16 cellular contexts compared by ENCODE assay signal in genomic region chr1:4171480-4172450, GRCh38.
A peak's percentile ranks its signal among the peaks of the same experiment; 100 is the strongest.
DNase-seq lines count a peak whose midpoint lies in the region; ATAC-seq and TF ChIP-seq lines count a peak whose summit lies in the region.
"Had no signal": no experiment of that assay in that cellular context is flagged by ENCODE, and none has a peak within 500 bp of the region (broad histone marks: within the 10 kb centered on the region; RNA-seq: fewer than 3 reads in every experiment).

No MANE protein-coding gene starts in this region.

- H3K27ac ChIP-seq in Karpas-422 (ENCODE audit: low read length) (no peak overlapping the region), sigmoid colon (no peak overlapping the region)
- H3K27ac ChIP-seq: SJSA1 had no signal

- no peak overlapping the region for H3K4me2 ChIP-seq in Karpas-422 (ENCODE audit: low read depth, low read length, poor library complexity, severe bottlenecking)

- H3K9me3 ChIP-seq in Karpas-422 (ENCODE audit: low read length), result no peaks in the 10 kb centered on the region
- no peaks in the 10 kb centered on the region for H3K9me3 ChIP-seq in sigmoid colon

- intact Hi-C loops in left cardiac atrium (cut with DNase I) (no loop called here), sigmoid colon (cut with DNase I) (no loop called here)

- H3K27me3 ChIP-seq in Karpas-422 (ENCODE audit: low read length) (no peaks in the 10 kb centered on the region), sigmoid colon (peaks cover 0 to 25% (median 7%) of the 10 kb centered on the region in 3 donors)
- H3K27me3 ChIP-seq: SJSA1 had no signal

- H2AFZ ChIP-seq in Karpas-422 (ENCODE audit: low read length), result no peak overlapping the region

- no peaks in the 10 kb centered on the region for H3K36me3 ChIP-seq in Karpas-422 (ENCODE audit: insufficient read depth, low read length)
- no peaks in the 10 kb centered on the region for H3K36me3 ChIP-seq in sigmoid colon
- H3K36me3 ChIP-seq: SJSA1 had no signal

- no peaks in the 10 kb centered on the region for H3K9me2 ChIP-seq in Karpas-422 (replicated peaks; ENCODE audit: insufficient read depth, low read length)

- no peak overlapping the region for H3K9ac ChIP-seq in Karpas-422 (ENCODE audit: low read length)

- H3K4me1 ChIP-seq in Karpas-422 (ENCODE audit: low read length) (no peaks in the 10 kb centered on the region), sigmoid colon (no peaks in the 10 kb centered on the region)
- H3K4me1 ChIP-seq: SJSA1 had no signal

- DNase-seq in G401 (ENCODE audit: low spot score) (peak; percentile 0), Karpas-422 (peak; percentile 21), left cardiac atrium (peak; percentile 40), sigmoid colon (peak; percentile 46), NOMO-1 treated with dmso at 0.1 percent for 144 hours (lab: John Stamatoyannopoulos, UW; ENCODE audit: unreplicated experiment) (no peak), NCI-H146 treated with DMSO at 0.1 percent for 48 hours (lab: John Stamatoyannopoulos, UW; ENCODE audit: unreplicated experiment) (no peak)
- DNase-seq: activated naive CD4-positive, alpha-beta T cell treated with anti-CD3 and anti-CD28 coated beads for 36 hours; KBM-7; kidney; NCI-H2107; NCI-H69; OCI-M1; stimulated activated naive CD4-positive, alpha-beta T cell had no signal

- H4K20me1 ChIP-seq in Karpas-422 (ENCODE audit: insufficient read depth, low read depth, low read length), result no peaks in the 10 kb centered on the region

- no peak for TF ChIP-seq EP300 in sigmoid colon (IDR thresholded peaks at IDR 0.05)

- H3K79me2 ChIP-seq in Karpas-422 (ENCODE audit: low read length), result no peaks in the 10 kb centered on the region

- in situ Hi-C loops in G401 (cut with HindIII; ENCODE audit: low sequenced_read_pairs), result no loop called here

- H3K4me3 ChIP-seq in Karpas-422 (ENCODE audit: low read length) (no peak overlapping the region), sigmoid colon (no peak overlapping the region)
- H3K4me3 ChIP-seq: SJSA1 had no signal

- ATAC-seq in left cardiac atrium (peak; percentile 54 to 71), HG02885 (IDR thresholded peaks at IDR 0.05; ENCODE audit: poor library complexity, unreplicated experiment) (no peak)
- ATAC-seq: activated CD4-positive, CD25-positive, alpha-beta regulatory T cell treated with anti-CD3 and anti-CD28 coated beads, Interleukin-2, amount 50 U/mL, for 24 hours had no signal

- TF ChIP-seq CTCF in sigmoid colon (IDR thresholded peaks at IDR 0.05), result no peak

- TF ChIP-seq POLR2A in sigmoid colon (IDR thresholded peaks at IDR 0.05), result no peak

- 51 to 56% methylated on average over 23 of the region's 23 CpGs for WGBS in sigmoid colon, 2 donors

Comparison
In these comparisons a context has a peak if more than half of its experiments do, and no peak if none do; other contexts are left out.
1. DNase-seq: peak in G401 (single experiment), Karpas-422 (single experiment), left cardiac atrium (single experiment) and sigmoid colon (single experiment); none in NOMO-1 treated with dmso at 0.1 percent for 144 hours (single experiment) and NCI-H146 treated with DMSO at 0.1 percent for 48 hours (single experiment).